1 cellular context compared by ENCODE assay signal in genomic region chr7:37201003-37201875, GRCh38.
A peak's percentile ranks its signal among the peaks of the same experiment; 100 is the strongest.
TF ChIP-seq lines count a peak whose summit lies in the region.

No MANE protein-coding gene starts in this region.

TF ChIP-seq in HepG2, 621 proteins besides CTCF, POLR2A, EP300 and RAD21 (continued from another document and continues in another):
- peak; percentile 31; the same call in 1 of the 2 replicates for TF ChIP-seq CBX5 (CRISPR knock-in tag; IDR thresholded peaks at IDR 0.05; ENCODE audit: borderline replicate concordance)
- TF ChIP-seq PCBP1 (IDR thresholded peaks at IDR 0.05; ENCODE audit: borderline replicate concordance, low read depth, low read length) = no peak
- no peak for TF ChIP-seq ZBTB21 (CRISPR knock-in tag; IDR thresholded peaks at IDR 0.05)
- no peak for TF ChIP-seq ZNF720 (CRISPR knock-in tag; IDR thresholded peaks at IDR 0.05)
- TF ChIP-seq ZNF773 (CRISPR knock-in tag; IDR thresholded peaks at IDR 0.05; ENCODE audit: borderline replicate concordance) = no peak
- no peak for TF ChIP-seq ZNF101 (CRISPR knock-in tag; IDR thresholded peaks at IDR 0.05; ENCODE audit: borderline replicate concordance, low read depth)
- TF ChIP-seq KDM3A (CRISPR knock-in tag; IDR thresholded peaks at IDR 0.05; ENCODE audit: low read depth) = 0 out of 2 replicates have a peak, but pooled peaks have one; percentile 44
- no peak for TF ChIP-seq EZH2 (conservative IDR thresholded peaks at IDR 0.05; ENCODE audit: low read depth, low read length)
- no peak for TF ChIP-seq MBD4 (IDR thresholded peaks at IDR 0.05; ENCODE audit: borderline replicate concordance, low read length)
- peak; percentile 48; the same call in 1 of the 2 replicates for TF ChIP-seq THAP11 (CRISPR knock-in tag; IDR thresholded peaks at IDR 0.05)
- no peak for TF ChIP-seq ZNF605 (CRISPR knock-in tag; IDR thresholded peaks at IDR 0.05)
- no peak for TF ChIP-seq ZNF781 (CRISPR knock-in tag; IDR thresholded peaks at IDR 0.05; ENCODE audit: borderline replicate concordance, not compliant biosample characterization)
- TF ChIP-seq EHMT2 (IDR thresholded peaks at IDR 0.05; ENCODE audit: borderline replicate concordance, low read depth, low read length) = no peak
- TF ChIP-seq TEAD3 (CRISPR knock-in tag; optimal IDR thresholded peaks at IDR 0.05; ENCODE audit: borderline replicate concordance) = peak; percentile 46
- TF ChIP-seq ZSCAN30 (CRISPR knock-in tag; IDR thresholded peaks at IDR 0.05) = no peak
- TF ChIP-seq ZNF878 (CRISPR knock-in tag; IDR thresholded peaks at IDR 0.05) = no peak
- no peak for TF ChIP-seq HNRNPH1 (optimal IDR thresholded peaks at IDR 0.05; ENCODE audit: low read depth, low read length)
- no peak for TF ChIP-seq ZNF556 (CRISPR knock-in tag; IDR thresholded peaks at IDR 0.05; ENCODE audit: borderline replicate concordance)
- TF ChIP-seq ZNF580 (CRISPR knock-in tag; IDR thresholded peaks at IDR 0.05; ENCODE audit: borderline replicate concordance, low read depth) = 0 out of 2 replicates have a peak, but pooled peaks have one; percentile 42
- TF ChIP-seq ZNF639 (CRISPR knock-in tag; conservative IDR thresholded peaks at IDR 0.05) = no peak
- peak; percentile 52 for TF ChIP-seq SALL1 (CRISPR knock-in tag; IDR thresholded peaks at IDR 0.05)
- no peak for TF ChIP-seq ZNF609 (CRISPR knock-in tag; IDR thresholded peaks at IDR 0.05; ENCODE audit: borderline replicate concordance)
- TF ChIP-seq AGO1 (IDR thresholded peaks at IDR 0.05; ENCODE audit: low read depth, low read length, poor library complexity, severe bottlenecking) = no peak
- TF ChIP-seq ZBED4 (CRISPR knock-in tag; IDR thresholded peaks at IDR 0.05; ENCODE audit: borderline replicate concordance) = no peak
- no peak for TF ChIP-seq ELF1 (CRISPR knock-in tag; IDR thresholded peaks at IDR 0.05)
- TF ChIP-seq PITX1 (CRISPR knock-in tag; IDR thresholded peaks at IDR 0.05) = peak; percentile 24; the same call in 1 of the 2 replicates
- no peak for TF ChIP-seq ZNF3 (CRISPR knock-in tag; IDR thresholded peaks at IDR 0.05)
- no peak for TF ChIP-seq MAX (IDR thresholded peaks at IDR 0.05)
- no peak for TF ChIP-seq ZNF747 (CRISPR knock-in tag; IDR thresholded peaks at IDR 0.05; ENCODE audit: borderline replicate concordance)
- no peak for TF ChIP-seq MLX (CRISPR knock-in tag; IDR thresholded peaks at IDR 0.05)
- no peak for TF ChIP-seq ZNF253 (CRISPR knock-in tag; IDR thresholded peaks at IDR 0.05; ENCODE audit: borderline replicate concordance)
- TF ChIP-seq TFAP4 (IDR thresholded peaks at IDR 0.05; ENCODE audit: borderline replicate concordance, low read depth) = peak; percentile 78; the same call in 1 of the 2 replicates
- TF ChIP-seq HOXA9 (CRISPR knock-in tag; IDR thresholded peaks at IDR 0.05; ENCODE audit: borderline replicate concordance) = no peak
- no peak for TF ChIP-seq NFE2 (CRISPR knock-in tag; IDR thresholded peaks at IDR 0.05)
- no peak for TF ChIP-seq ZC3H4 (CRISPR knock-in tag; IDR thresholded peaks at IDR 0.05; ENCODE audit: borderline replicate concordance)
- no peak for TF ChIP-seq ZNF713 (CRISPR knock-in tag; IDR thresholded peaks at IDR 0.05)
- TF ChIP-seq ZNF777 (CRISPR knock-in tag; IDR thresholded peaks at IDR 0.05) = no peak
- peak; percentile 33; the same call in 1 of the 2 replicates for TF ChIP-seq ARID5B (CRISPR knock-in tag; IDR thresholded peaks at IDR 0.05)
- TF ChIP-seq DPF2 (CRISPR knock-in tag; IDR thresholded peaks at IDR 0.05; ENCODE audit: borderline replicate concordance, low read depth) = no peak
- TF ChIP-seq KDM6A (CRISPR knock-in tag; IDR thresholded peaks at IDR 0.05; ENCODE audit: low read depth) = no peak
- TF ChIP-seq ZNF30 (CRISPR knock-in tag; IDR thresholded peaks at IDR 0.05) = no peak
